Comparison of ENCODE assay signal across 8 cellular contexts in the genomic region with DNA sequence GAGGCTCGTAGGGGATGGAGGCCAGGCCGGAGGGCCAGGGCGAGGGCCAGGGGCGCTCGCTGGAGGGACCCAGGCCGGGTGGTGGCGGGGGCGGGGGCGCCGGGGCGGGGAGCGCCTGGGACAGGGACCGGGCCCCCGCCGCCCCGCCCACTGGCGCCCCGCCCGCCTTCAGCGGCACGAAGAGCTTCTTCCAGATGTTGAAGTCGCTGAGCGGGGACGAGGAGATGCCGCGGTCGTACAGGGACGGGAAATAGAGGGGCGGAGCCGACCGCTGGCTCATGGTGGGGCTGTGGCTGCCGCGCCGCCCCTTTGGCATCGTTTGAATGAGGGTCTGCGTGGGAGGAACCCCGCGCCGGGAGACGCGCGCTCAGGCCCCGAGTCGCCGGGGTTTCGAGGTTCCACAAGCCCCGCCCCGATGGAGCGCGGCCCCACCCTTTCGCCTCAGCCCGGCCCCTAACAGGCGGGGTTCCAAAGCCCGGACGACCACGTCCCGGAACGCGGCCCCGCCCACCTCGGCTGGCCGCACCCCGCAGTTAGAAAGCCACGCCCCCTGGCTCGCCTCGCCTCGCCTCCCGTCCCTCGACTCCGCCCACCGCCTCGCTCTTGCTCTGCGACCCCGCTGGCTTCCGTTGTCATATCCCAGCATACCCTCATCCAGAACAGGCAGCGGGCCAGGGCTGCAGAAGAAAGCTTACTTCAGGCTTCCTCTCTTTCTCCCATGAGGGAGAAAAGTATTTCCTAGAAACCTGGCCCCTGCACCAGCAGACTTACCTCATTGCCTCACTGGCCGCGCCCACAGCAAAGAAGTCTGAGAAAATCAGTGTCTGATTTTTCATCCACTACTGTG. TPM values are rescaled to one million over a fixed set of nuclear protein-coding genes. Genes with fewer than 3 reads are reported as not detected.
A peak's percentile ranks its signal among the peaks of the same experiment; 100 is the strongest.
DNase-seq lines count a peak whose midpoint lies in the region; ATAC-seq and TF ChIP-seq lines count a peak whose summit lies in the region.

A gene with protein sequence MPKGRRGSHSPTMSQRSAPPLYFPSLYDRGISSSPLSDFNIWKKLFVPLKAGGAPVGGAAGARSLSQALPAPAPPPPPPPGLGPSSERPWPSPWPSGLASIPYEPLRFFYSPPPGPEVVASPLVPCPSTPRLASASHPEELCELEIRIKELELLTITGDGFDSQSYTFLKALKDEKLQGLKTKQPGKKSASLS (minus strand): TSS at position 402 of the 847 bp plus-strand sequence. CDS start 86 bp downstream, at position 316.

- peak within 1 kb of the TSS; percentile 81 for H3K4me2 ChIP-seq in smooth muscle cell

- intact Hi-C loops in activated B cell treated with CpG ODN at 0.5 μM for 24 hours (cut with micrococcal nuclease) = loop anchor here (1.0 to 2.0 kb wide), 5 partner anchors 36 to 658 kb away; a partner anchor contains a TSS

- H3K4me1 ChIP-seq in smooth muscle cell (ENCODE audit: low read depth) = peaks cover 20% of the 10 kb centered on the region

- 5% methylated on average over 25 of the region's 78 CpGs for WGBS in smooth muscle cell (ENCODE audit: low lambda C conversion rate)

- H3F3A ChIP-seq in smooth muscle cell (ENCODE audit: low read depth) = peaks cover 9% of the 10 kb centered on the region

- no peaks in the 10 kb centered on the region for H3K9me3 Mint-ChIP-seq in activated B cell treated with CpG ODN at 0.5 μM for 24 hours
- H3K9me3 Mint-ChIP-seq in immature natural killer cell = peaks cover 0 to 3% (median 0%) of the 10 kb centered on the region in 6 donors

- H3K27ac ChIP-seq in smooth muscle cell (ENCODE audit: low read depth) = peak within 1 kb of the TSS; percentile 85

- H2AFZ ChIP-seq in smooth muscle cell (ENCODE audit: low read depth) = no peak within 1 kb of the TSS

- peak within 1 kb of the TSS; percentile 41 to 54 for H3K4me3 ChIP-seq in cardiac fibroblast (replicated peaks in 1 of 2; ENCODE audit: low read depth in 2 of 2, low read length in 2 of 2)
- H3K4me3 ChIP-seq in smooth muscle cell = peak within 1 kb of the TSS; percentile 44

- H3K4me1 Mint-ChIP-seq in activated B cell treated with CpG ODN at 0.5 μM for 24 hours = peaks cover 13% of the 10 kb centered on the region
- H3K4me1 Mint-ChIP-seq in immature natural killer cell = peaks cover 9 to 12% of the 10 kb centered on the region in 2 donors

- H3K4me3 Mint-ChIP-seq in activated B cell treated with CpG ODN at 0.5 μM for 24 hours (peak within 1 kb of the TSS; percentile 91), immature natural killer cell (peak within 1 kb of the TSS; percentile 86 to 92 (median 91))

- no peaks in the 10 kb centered on the region for H4K20me1 ChIP-seq in smooth muscle cell (ENCODE audit: low read depth)

- H3K27me3 ChIP-seq in smooth muscle cell (ENCODE audit: low read depth) = no peaks in the 10 kb centered on the region

- H3K27ac Mint-ChIP-seq in activated B cell treated with CpG ODN at 0.5 μM for 24 hours (peak within 1 kb of the TSS; percentile 47), immature natural killer cell (peak within 1 kb of the TSS; percentile 2 to 80 (median 50))

- H3K79me2 ChIP-seq in smooth muscle cell (ENCODE audit: low read depth) = no peaks in the 10 kb centered on the region

- no peaks in the 10 kb centered on the region for H3K36me3 ChIP-seq in smooth muscle cell (ENCODE audit: low read depth)

- peaks cover 1% of the 10 kb centered on the region for H3K36me3 Mint-ChIP-seq in activated B cell treated with CpG ODN at 0.5 μM for 24 hours (ENCODE audit: low read depth)
- no peaks in the 10 kb centered on the region for H3K36me3 Mint-ChIP-seq in immature natural killer cell

- no peak for TF ChIP-seq CTCF in activated B cell treated with CpG ODN at 0.5 μM for 24 hours (IDR thresholded peaks at IDR 0.05)
- no peak for TF ChIP-seq CTCF in cardiac fibroblast (IDR thresholded peaks at IDR 0.05; ENCODE audit: low read depth, low read length)
- no peak for TF ChIP-seq CTCF in smooth muscle cell (IDR thresholded peaks at IDR 0.05; ENCODE audit: borderline replicate concordance, insufficient read depth, poor library complexity, severe bottlenecking)

- peak within 1 kb of the TSS; percentile 72 for H3K9ac ChIP-seq in smooth muscle cell (ENCODE audit: low read depth)

- H3K27me3 Mint-ChIP-seq in activated B cell treated with CpG ODN at 0.5 μM for 24 hours (peaks cover 2% of the 10 kb centered on the region), immature natural killer cell (ENCODE audit: low read depth in 3 of 3) (peaks cover 9 to 16% (median 11%) of the 10 kb centered on the region in 3 donors)

- no peaks in the 10 kb centered on the region for H3K9me3 ChIP-seq in smooth muscle cell (replicated peaks; ENCODE audit: low read depth)

- POLR2A ChIA-PET in activated B cell treated with CpG ODN at 0.5 μM for 24 hours (lab: Charles Lee) = interaction anchor here (1.4 to 3.3 kb wide), 2 partner anchors 36 to 42 kb away, joined by 5 to 15 read pairs; a partner anchor contains a TSS

- DNase-seq in AG08395 (ENCODE audit: low spot score) = peak; percentile 96
- DNase-seq in NCI-H2227 (lab: John Stamatoyannopoulos, UW; ENCODE audit: unreplicated experiment) = peak; percentile 99
- peak; percentile 97 for DNase-seq in activated B cell treated with CpG ODN at 0.5 μM for 24 hours
- peak; percentile 99 for DNase-seq in cardiac fibroblast (ENCODE audit: low read depth in 2 of 2)
- DNase-seq in immature natural killer cell = peak; percentile 93 to 95 (median 95)
- peak; percentile 94 for DNase-seq in smooth muscle cell (lab: John Stamatoyannopoulos, UW; ENCODE audit: unreplicated experiment)

- CTCF ChIA-PET in activated B cell treated with CpG ODN at 0.5 μM for 24 hours (lab: Charles Lee) = interaction anchor here (0.7 to 1.2 kb wide), 2 partner anchors 9 to 42 kb away, joined by 3 read pairs; no protein-coding TSS in a partner anchor

- ATAC-seq in GM18909 (IDR thresholded peaks at IDR 0.05; ENCODE audit: poor library complexity, unreplicated experiment) = peak; percentile 88
- peak; percentile 87 for ATAC-seq in HG03159 (IDR thresholded peaks at IDR 0.05; ENCODE audit: unreplicated experiment)
- peak; percentile 98 for ATAC-seq in activated B cell treated with CpG ODN at 0.5 μM for 24 hours (ENCODE audit: low read depth)

RNA-seq across cellular contexts. Expression of the gene that starts here (rescaled TPM):
- total RNA-seq in activated B cell treated with CpG ODN at 0.5 μM for 24 hours = 0.49 TPM in 1 of 2 replicates, not detected in the other
- polyA plus RNA-seq in immature natural killer cell = not detected
- total RNA-seq in smooth muscle cell = not detected in 2 replicates
- 0.57 and 0.91 TPM in 2 replicates for polyA plus RNA-seq in smooth muscle cell

Comparison
In these comparisons a context has a peak if more than half of its experiments do, and no peak if none do; other contexts are left out.
1. Peak in every context shown above with its lines: DNase-seq, ATAC-seq, H3K4me3 ChIP-seq and H3K27ac ChIP-seq.
2. Peak in DNase-seq and ATAC-seq in activated B cell treated with CpG ODN at 0.5 μM for 24 hours; RNA of the gene not detected or under 1 TPM.
3. Peak in DNase-seq in immature natural killer cell; RNA of the gene not detected or under 1 TPM.
4. Peak in DNase-seq, H3K4me3 ChIP-seq, H3K27ac ChIP-seq, H3K9ac ChIP-seq and H3K4me2 ChIP-seq in smooth muscle cell; RNA of the gene not detected or under 1 TPM.